In the genomic region with DNA sequence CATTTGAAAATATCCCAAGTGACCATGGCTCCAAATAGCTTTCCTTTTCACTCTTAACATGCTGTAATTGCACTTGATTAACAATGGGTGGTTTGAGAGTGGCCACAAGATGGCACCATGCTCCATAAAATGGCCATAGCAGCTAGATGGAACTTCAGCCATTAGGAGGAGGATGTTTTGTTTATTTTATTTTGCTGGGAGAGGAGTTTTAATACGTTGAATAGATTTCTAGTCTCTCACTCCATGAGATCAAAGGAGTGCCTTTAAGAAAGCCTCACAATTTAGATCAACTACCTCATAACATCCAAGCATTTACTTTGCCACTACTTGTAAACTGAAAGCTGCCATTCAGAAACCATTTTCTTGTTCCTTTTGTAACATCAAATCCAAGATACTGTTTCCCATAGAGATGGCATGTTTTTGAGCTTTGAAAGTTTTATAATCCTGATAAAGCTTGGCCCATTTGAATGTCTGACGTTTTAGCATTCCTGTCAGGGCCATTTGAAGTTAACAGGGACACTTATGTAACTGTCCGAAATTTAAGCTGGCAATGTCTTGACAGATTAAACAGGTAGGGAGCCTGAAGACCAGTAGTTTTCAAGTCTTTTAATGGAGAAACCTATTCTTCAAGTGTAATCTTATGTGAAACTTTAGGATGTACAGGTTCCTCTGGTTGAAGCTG, we compare ENCODE assay signal across 8 cellular contexts. TPM values are rescaled to one million over a fixed set of nuclear protein-coding genes. Genes with fewer than 3 reads are reported as not detected.
A peak's percentile ranks its signal among the peaks of the same experiment; 100 is the strongest.
DNase-seq lines count a peak whose midpoint lies in the region; ATAC-seq, FAIRE-seq and TF ChIP-seq lines count a peak whose summit lies in the region.

No MANE protein-coding gene starts in this region.

- ATAC-seq in gastroesophageal sphincter, result peak; percentile 44
- peak in 3 of 4 donors; percentile 50 to 60 (median 59) for ATAC-seq in pancreas
- no peak for ATAC-seq in GM18907 (IDR thresholded peaks at IDR 0.05; ENCODE audit: unreplicated experiment)
- ATAC-seq in HG02798 (IDR thresholded peaks at IDR 0.05; ENCODE audit: poor library complexity, unreplicated experiment), result no peak

- TF ChIP-seq POLR2A in gastroesophageal sphincter (IDR thresholded peaks at IDR 0.05), result no peak

- H3K27me3 ChIP-seq in gastroesophageal sphincter (no peaks in the 10 kb centered on the region), pancreas (no peaks in the 10 kb centered on the region)

- TF ChIP-seq EP300 in gastroesophageal sphincter (IDR thresholded peaks at IDR 0.05), result no peak

- H3K9me3 ChIP-seq in gastroesophageal sphincter, result no peaks in the 10 kb centered on the region
- H3K9me3 ChIP-seq in pancreas, result no peaks in the 10 kb centered on the region

- TF ChIP-seq CTCF in LNCAP (IDR thresholded peaks at IDR 0.05), result peak; percentile 85
- TF ChIP-seq CTCF in gastroesophageal sphincter (IDR thresholded peaks at IDR 0.05), result peak; percentile 77 to 94 (median 88)
- peak; percentile 53 to 72 (median 67) for TF ChIP-seq CTCF in pancreas (IDR thresholded peaks at IDR 0.05)

- DNase-seq in D341Med (ENCODE audit: low spot score) (peak; percentile 54), RKO (ENCODE audit: low spot score) (peak; percentile 82), pancreas (peak in 5 of 6 donors; percentile 57 to 81 (median 68))
- peak; percentile 59 for DNase-seq in activated gamma-delta T cell treated with anti-CD3 and anti-CD28 coated beads, Interleukin-2, amount 50 U/mL, for 16 hours (ENCODE audit: low read depth)

- H3K27ac ChIP-seq in gastroesophageal sphincter (peak overlapping the region; percentile 60 to 71 (median 66)), pancreas (no peak overlapping the region)

- FAIRE-seq in pancreas (lab: Jason Lieb, UNC), result peak; percentile 9

- intact Hi-C loops in pancreas (cut with DNase I), result no loop called here

- H3K4me3 ChIP-seq in gastroesophageal sphincter (no peak overlapping the region), pancreas (no peak overlapping the region)

- peaks cover 0 to 28% of the 10 kb centered on the region in 2 donors for H3K36me3 ChIP-seq in gastroesophageal sphincter
- H3K36me3 ChIP-seq in pancreas, result no peaks in the 10 kb centered on the region

- H3K4me1 ChIP-seq in gastroesophageal sphincter, result peaks cover 0 to 29% (median 15%) of the 10 kb centered on the region in 3 donors
- peaks cover 0 to 9% (median 0%) of the 10 kb centered on the region in 3 donors for H3K4me1 ChIP-seq in pancreas

- 14 to 20% methylated on average over 3 of the region's 3 CpGs for WGBS in gastroesophageal sphincter (ENCODE audit: low coverage in 1 of 2), 2 donors
- WGBS in pancreas, 2 donors, result 18 to 21% methylated on average over 3 of the region's 3 CpGs

RNA-seq across cellular contexts. Expression of a gene that starts 4.7 kb away (rescaled TPM):
- total RNA-seq in gastroesophageal sphincter (10 to 100 TPM in 1 of 4 donors, 1 to 10 TPM in 3; 7.1 to 14.2 (median 8.1) TPM), pancreas (1 to 10 TPM; 2.3 to 7.3 (median 5.2) TPM)
- polyA plus RNA-seq in pancreas, result 1 to 10 TPM; 2.5 to 4.8 TPM

RNA-seq across cellular contexts. Expression of a gene that starts 5.0 kb away (rescaled TPM):
- total RNA-seq in gastroesophageal sphincter (10 to 100 TPM; 31.4 to 36.7 (median 33.3) TPM), pancreas (100 to 1,000 TPM in 2 of 6 donors, 10 to 100 TPM in 4; 69.8 to 108 (median 94.4) TPM)
- 100 to 1,000 TPM in 1 of 2 donors, 10 to 100 TPM in 1; 87.4 to 171 TPM for polyA plus RNA-seq in pancreas

RNA-seq across cellular contexts. Expression of a gene that starts 19.4 kb away (rescaled TPM):
- 10 to 100 TPM; 20.8 to 37.4 (median 32.0) TPM for total RNA-seq in gastroesophageal sphincter
- total RNA-seq in pancreas, result 10 to 100 TPM in 1 of 6 donors, 1 to 10 TPM in 5; 2.3 to 15.1 (median 5.7) TPM
- polyA plus RNA-seq in pancreas, result 1 to 10 TPM; 4.2 to 5.5 TPM

RNA-seq across cellular contexts. Expression of a gene that starts 30.7 kb away (rescaled TPM):
- 10 to 100 TPM; 17.6 to 40.0 (median 33.4) TPM for total RNA-seq in gastroesophageal sphincter
- 10 to 100 TPM in 2 of 6 donors, 1 to 10 TPM in 4; 1.7 to 20.5 (median 5.5) TPM for total RNA-seq in pancreas
- polyA plus RNA-seq in pancreas, result 10 to 100 TPM in 1 of 2 donors, 1 to 10 TPM in 1; 8.4 to 21.3 TPM

RNA-seq across cellular contexts. Expression of a gene that starts 45.0 kb away (rescaled TPM):
- total RNA-seq in gastroesophageal sphincter (under 1 TPM; 0.10 to 0.78 (median 0.19) TPM), pancreas (10 to 100 TPM; 19.1 to 43.9 (median 27.2) TPM)
- 10 to 100 TPM; 56.3 to 69.3 TPM for polyA plus RNA-seq in pancreas

Comparison
In these comparisons a context has a peak if more than half of its experiments do, and no peak if none do; other contexts are left out.
1. ATAC-seq: peak in gastroesophageal sphincter (single experiment) and pancreas (3 of 4); none in GM18907 (single experiment) and HG02798 (single experiment).
2. H3K27ac ChIP-seq: peak in gastroesophageal sphincter (4 of 4); none in pancreas (0 of 4).
3. Peak in every context shown above with its lines, with median percentiles within 50 percentile points of each other: DNase-seq and CTCF ChIP-seq.